Comparison of ENCODE assay signal across 8 cellular contexts in genomic region chr3:11300970-11301369, GRCh38. TPM values are rescaled to one million over a fixed set of nuclear protein-coding genes. Genes with fewer than 3 reads are reported as not detected.
DNase-seq lines count a peak whose midpoint lies in the region; ATAC-seq and TF ChIP-seq lines count a peak whose summit lies in the region.

No MANE protein-coding gene starts in this region.

- no peaks in the 10 kb centered on the region for H3K27me3 ChIP-seq in lower lobe of right lung (ENCODE audit: low read depth)
- no peaks in the 10 kb centered on the region for H3K27me3 ChIP-seq in WERI-Rb-1 (ENCODE audit: insufficient read depth, low read depth, severe bottlenecking)

- peaks cover 49% of the 10 kb centered on the region for H3K36me3 ChIP-seq in lower lobe of right lung
- H3K36me3 ChIP-seq in WERI-Rb-1, result peaks cover 30% of the 10 kb centered on the region

- H3K4me3 ChIP-seq in lower lobe of right lung (no peak overlapping the region), WERI-Rb-1 (ENCODE audit: low read depth, low read length) (no peak overlapping the region)

- intact Hi-C loops in lower lobe of right lung (cut with DNase I), result no loop called here

- DNase-seq in lower lobe of right lung (no peak), SIG-M5 treated with dmso at 0.1 percent for 504 hours (lab: John Stamatoyannopoulos, UW; ENCODE audit: unreplicated experiment) (no peak), NCI-H1105 (lab: John Stamatoyannopoulos, UW) (no peak), NCI-H2227 (lab: John Stamatoyannopoulos, UW; ENCODE audit: unreplicated experiment) (no peak), WERI-Rb-1 (no peak)

- peak; percentile 67 for ATAC-seq in GM18519 (IDR thresholded peaks at IDR 0.05; ENCODE audit: low FRiP score, unreplicated experiment)
- peak; percentile 75 for ATAC-seq in GM21717 (IDR thresholded peaks at IDR 0.05; ENCODE audit: unreplicated experiment)
- ATAC-seq in HG03520 (IDR thresholded peaks at IDR 0.05; ENCODE audit: unreplicated experiment), result peak; percentile 73
- peak; percentile 61 to 84 for ATAC-seq in lower lobe of right lung

- TF ChIP-seq CTCF in lower lobe of right lung (IDR thresholded peaks at IDR 0.05), result no peak
- TF ChIP-seq CTCF in WERI-Rb-1 (IDR thresholded peaks at IDR 0.05; ENCODE audit: low read depth, low read length), result no peak

- peaks cover 7% of the 10 kb centered on the region for H3K4me1 ChIP-seq in lower lobe of right lung

- H3K27ac ChIP-seq in lower lobe of right lung (no peak overlapping the region), WERI-Rb-1 (no peak overlapping the region)

- H3K9me3 ChIP-seq in lower lobe of right lung, result no peaks in the 10 kb centered on the region
- H3K9me3 ChIP-seq in WERI-Rb-1 (ENCODE audit: severe bottlenecking), result no peaks in the 10 kb centered on the region

RNA-seq across cellular contexts. Expression of gene ATG7, which starts 28.8 kb away (rescaled TPM):
- 61.7 TPM for total RNA-seq in lower lobe of right lung
